12 cellular contexts compared by ENCODE assay signal in genomic region chr10:95208702-95209391, GRCh38. TPM values are rescaled to one million over a fixed set of nuclear protein-coding genes. Genes with fewer than 3 reads are reported as not detected.
DNase-seq lines count a peak whose midpoint lies in the region; ATAC-seq, FAIRE-seq and TF ChIP-seq lines count a peak whose summit lies in the region.
"Had no signal": no experiment of that assay in that cellular context is flagged by ENCODE, and none has a peak within 500 bp of the region (broad histone marks: within the 10 kb centered on the region; RNA-seq: fewer than 3 reads in every experiment).

No MANE protein-coding gene starts in this region.

- no peaks in the 10 kb centered on the region for H4K20me1 ChIP-seq in GM23338 (replicated peaks; ENCODE audit: insufficient read depth)

- H3K27me3 ChIP-seq in GM23338 (ENCODE audit: insufficient read depth) = no peaks in the 10 kb centered on the region

- H3K4me3 Mint-ChIP-seq in GM23338 = no peak overlapping the region

- H3K27me3 Mint-ChIP-seq in GM23338 (ENCODE audit: insufficient read depth, low read depth, poor library complexity) = no peaks in the 10 kb centered on the region

- H3K9me2 ChIP-seq in GM23338 (ENCODE audit: insufficient read depth) = peaks cover 3% of the 10 kb centered on the region; the same call in 1 of the 2 replicates

- H3K79me2 ChIP-seq in GM23338 (replicated peaks; ENCODE audit: insufficient read depth) = no peaks in the 10 kb centered on the region

- H3F3A ChIP-seq in GM23338 (replicated peaks; ENCODE audit: low read depth) = no peaks in the 10 kb centered on the region

- H3K27ac Mint-ChIP-seq in GM23338 = peak overlapping the region; percentile 74

- no peak for TF ChIP-seq POLR2A in erythroblast (IDR thresholded peaks at IDR 0.05; ENCODE audit: low read length)

- no peaks in the 10 kb centered on the region for H3K9me3 Mint-ChIP-seq in GM23338

- H3K4me2 ChIP-seq in GM23338 = no peak overlapping the region

- DNase-seq in AG08395 (ENCODE audit: low spot score) = peak; percentile 33
- DNase-seq in GM23338 (ENCODE audit: low spot score) = peak; percentile 63
- DNase-seq in SW480 (ENCODE audit: low spot score) = peak; percentile 25
- no peak for DNase-seq in ecto neural progenitor cell (ENCODE audit: low spot score)
- DNase-seq in erythroblast (lab: John Stamatoyannopoulos, UW) = no peak
- DNase-seq in GM20000 (ENCODE audit: low spot score) = no peak
- DNase-seq: activated CD4-positive, alpha-beta T cell treated with anti-CD3 and anti-CD28 coated beads for 4 hours; cerebellar nuclear complex had no signal

- H2AFZ ChIP-seq in GM23338 = no peak overlapping the region; the same call in 1 of the 2 replicates

- ATAC-seq in GM23338 = peak; percentile 79
- no peak for ATAC-seq in HG02678 (IDR thresholded peaks at IDR 0.05; ENCODE audit: unreplicated experiment)

- H3K4me1 Mint-ChIP-seq in GM23338 = peaks cover 11% of the 10 kb centered on the region

- H3K36me3 ChIP-seq in GM23338 (ENCODE audit: insufficient read depth) = no peaks in the 10 kb centered on the region

- TF ChIP-seq CTCF in GM23338 (conservative IDR thresholded peaks at IDR 0.05; ENCODE audit: low read depth in 2 of 2) = peak; percentile 25 to 53; a peak in 2 of 4 replicates
- TF ChIP-seq CTCF in GM20000 (IDR thresholded peaks at IDR 0.05; ENCODE audit: extremely low read depth, missing control alignments) = no peak

- no peak overlapping the region for H3K4me3 ChIP-seq in GM23338
- H3K4me3 ChIP-seq: skin epidermis had no signal

- peak; percentile 69 for FAIRE-seq in islet of Langerhans (lab: Jason Lieb, UNC)

- peak overlapping the region; percentile 82 for H3K27ac ChIP-seq in GM23338 (ENCODE audit: low read depth)
- H3K27ac ChIP-seq: skin epidermis had no signal

- H3K36me3 Mint-ChIP-seq in GM23338 (ENCODE audit: low read depth) = peaks cover 23% of the 10 kb centered on the region; the same call in 2 of the 3 replicates

- peaks cover 6% of the 10 kb centered on the region for H3K4me1 ChIP-seq in GM23338 (ENCODE audit: insufficient read depth)

TF ChIP-seq in GM23338, 12 proteins besides CTCF, POLR2A, EP300 and RAD21:
- TF ChIP-seq, protein P1, sequence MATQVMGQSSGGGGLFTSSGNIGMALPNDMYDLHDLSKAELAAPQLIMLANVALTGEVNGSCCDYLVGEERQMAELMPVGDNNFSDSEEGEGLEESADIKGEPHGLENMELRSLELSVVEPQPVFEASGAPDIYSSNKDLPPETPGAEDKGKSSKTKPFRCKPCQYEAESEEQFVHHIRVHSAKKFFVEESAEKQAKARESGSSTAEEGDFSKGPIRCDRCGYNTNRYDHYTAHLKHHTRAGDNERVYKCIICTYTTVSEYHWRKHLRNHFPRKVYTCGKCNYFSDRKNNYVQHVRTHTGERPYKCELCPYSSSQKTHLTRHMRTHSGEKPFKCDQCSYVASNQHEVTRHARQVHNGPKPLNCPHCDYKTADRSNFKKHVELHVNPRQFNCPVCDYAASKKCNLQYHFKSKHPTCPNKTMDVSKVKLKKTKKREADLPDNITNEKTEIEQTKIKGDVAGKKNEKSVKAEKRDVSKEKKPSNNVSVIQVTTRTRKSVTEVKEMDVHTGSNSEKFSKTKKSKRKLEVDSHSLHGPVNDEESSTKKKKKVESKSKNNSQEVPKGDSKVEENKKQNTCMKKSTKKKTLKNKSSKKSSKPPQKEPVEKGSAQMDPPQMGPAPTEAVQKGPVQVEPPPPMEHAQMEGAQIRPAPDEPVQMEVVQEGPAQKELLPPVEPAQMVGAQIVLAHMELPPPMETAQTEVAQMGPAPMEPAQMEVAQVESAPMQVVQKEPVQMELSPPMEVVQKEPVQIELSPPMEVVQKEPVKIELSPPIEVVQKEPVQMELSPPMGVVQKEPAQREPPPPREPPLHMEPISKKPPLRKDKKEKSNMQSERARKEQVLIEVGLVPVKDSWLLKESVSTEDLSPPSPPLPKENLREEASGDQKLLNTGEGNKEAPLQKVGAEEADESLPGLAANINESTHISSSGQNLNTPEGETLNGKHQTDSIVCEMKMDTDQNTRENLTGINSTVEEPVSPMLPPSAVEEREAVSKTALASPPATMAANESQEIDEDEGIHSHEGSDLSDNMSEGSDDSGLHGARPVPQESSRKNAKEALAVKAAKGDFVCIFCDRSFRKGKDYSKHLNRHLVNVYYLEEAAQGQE (IDR thresholded peaks at IDR 0.05; ENCODE audit: unreplicated experiment) = no peak
- TF ChIP-seq STAT1 (IDR thresholded peaks at IDR 0.05; ENCODE audit: unreplicated experiment) = no peak
- no peak for TF ChIP-seq EZH2 (IDR thresholded peaks at IDR 0.05; ENCODE audit: low read depth, unreplicated experiment)
- no peak for TF ChIP-seq CREB1 (CRISPR knock-in tag; IDR thresholded peaks at IDR 0.05; ENCODE audit: low read depth)
- no peak for TF ChIP-seq ZNF331 (CRISPR knock-in tag; IDR thresholded peaks at IDR 0.05; ENCODE audit: low read depth)
- TF ChIP-seq, protein P2, sequence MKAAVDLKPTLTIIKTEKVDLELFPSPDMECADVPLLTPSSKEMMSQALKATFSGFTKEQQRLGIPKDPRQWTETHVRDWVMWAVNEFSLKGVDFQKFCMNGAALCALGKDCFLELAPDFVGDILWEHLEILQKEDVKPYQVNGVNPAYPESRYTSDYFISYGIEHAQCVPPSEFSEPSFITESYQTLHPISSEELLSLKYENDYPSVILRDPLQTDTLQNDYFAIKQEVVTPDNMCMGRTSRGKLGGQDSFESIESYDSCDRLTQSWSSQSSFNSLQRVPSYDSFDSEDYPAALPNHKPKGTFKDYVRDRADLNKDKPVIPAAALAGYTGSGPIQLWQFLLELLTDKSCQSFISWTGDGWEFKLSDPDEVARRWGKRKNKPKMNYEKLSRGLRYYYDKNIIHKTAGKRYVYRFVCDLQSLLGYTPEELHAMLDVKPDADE (IDR thresholded peaks at IDR 0.05) = no peak
- TF ChIP-seq JUNB (IDR thresholded peaks at IDR 0.05; ENCODE audit: unreplicated experiment) = no peak
- TF ChIP-seq NANOG (IDR thresholded peaks at IDR 0.05; ENCODE audit: borderline replicate concordance) = no peak
- no peak for TF ChIP-seq EZH2phosphoT487 (IDR thresholded peaks at IDR 0.05; ENCODE audit: unreplicated experiment)
- no peak for TF ChIP-seq ZNF114 (CRISPR knock-in tag; IDR thresholded peaks at IDR 0.05)
- TF ChIP-seq POLR2AphosphoS5 (IDR thresholded peaks at IDR 0.05; ENCODE audit: low read depth) = no peak
- TF ChIP-seq, protein P3, sequence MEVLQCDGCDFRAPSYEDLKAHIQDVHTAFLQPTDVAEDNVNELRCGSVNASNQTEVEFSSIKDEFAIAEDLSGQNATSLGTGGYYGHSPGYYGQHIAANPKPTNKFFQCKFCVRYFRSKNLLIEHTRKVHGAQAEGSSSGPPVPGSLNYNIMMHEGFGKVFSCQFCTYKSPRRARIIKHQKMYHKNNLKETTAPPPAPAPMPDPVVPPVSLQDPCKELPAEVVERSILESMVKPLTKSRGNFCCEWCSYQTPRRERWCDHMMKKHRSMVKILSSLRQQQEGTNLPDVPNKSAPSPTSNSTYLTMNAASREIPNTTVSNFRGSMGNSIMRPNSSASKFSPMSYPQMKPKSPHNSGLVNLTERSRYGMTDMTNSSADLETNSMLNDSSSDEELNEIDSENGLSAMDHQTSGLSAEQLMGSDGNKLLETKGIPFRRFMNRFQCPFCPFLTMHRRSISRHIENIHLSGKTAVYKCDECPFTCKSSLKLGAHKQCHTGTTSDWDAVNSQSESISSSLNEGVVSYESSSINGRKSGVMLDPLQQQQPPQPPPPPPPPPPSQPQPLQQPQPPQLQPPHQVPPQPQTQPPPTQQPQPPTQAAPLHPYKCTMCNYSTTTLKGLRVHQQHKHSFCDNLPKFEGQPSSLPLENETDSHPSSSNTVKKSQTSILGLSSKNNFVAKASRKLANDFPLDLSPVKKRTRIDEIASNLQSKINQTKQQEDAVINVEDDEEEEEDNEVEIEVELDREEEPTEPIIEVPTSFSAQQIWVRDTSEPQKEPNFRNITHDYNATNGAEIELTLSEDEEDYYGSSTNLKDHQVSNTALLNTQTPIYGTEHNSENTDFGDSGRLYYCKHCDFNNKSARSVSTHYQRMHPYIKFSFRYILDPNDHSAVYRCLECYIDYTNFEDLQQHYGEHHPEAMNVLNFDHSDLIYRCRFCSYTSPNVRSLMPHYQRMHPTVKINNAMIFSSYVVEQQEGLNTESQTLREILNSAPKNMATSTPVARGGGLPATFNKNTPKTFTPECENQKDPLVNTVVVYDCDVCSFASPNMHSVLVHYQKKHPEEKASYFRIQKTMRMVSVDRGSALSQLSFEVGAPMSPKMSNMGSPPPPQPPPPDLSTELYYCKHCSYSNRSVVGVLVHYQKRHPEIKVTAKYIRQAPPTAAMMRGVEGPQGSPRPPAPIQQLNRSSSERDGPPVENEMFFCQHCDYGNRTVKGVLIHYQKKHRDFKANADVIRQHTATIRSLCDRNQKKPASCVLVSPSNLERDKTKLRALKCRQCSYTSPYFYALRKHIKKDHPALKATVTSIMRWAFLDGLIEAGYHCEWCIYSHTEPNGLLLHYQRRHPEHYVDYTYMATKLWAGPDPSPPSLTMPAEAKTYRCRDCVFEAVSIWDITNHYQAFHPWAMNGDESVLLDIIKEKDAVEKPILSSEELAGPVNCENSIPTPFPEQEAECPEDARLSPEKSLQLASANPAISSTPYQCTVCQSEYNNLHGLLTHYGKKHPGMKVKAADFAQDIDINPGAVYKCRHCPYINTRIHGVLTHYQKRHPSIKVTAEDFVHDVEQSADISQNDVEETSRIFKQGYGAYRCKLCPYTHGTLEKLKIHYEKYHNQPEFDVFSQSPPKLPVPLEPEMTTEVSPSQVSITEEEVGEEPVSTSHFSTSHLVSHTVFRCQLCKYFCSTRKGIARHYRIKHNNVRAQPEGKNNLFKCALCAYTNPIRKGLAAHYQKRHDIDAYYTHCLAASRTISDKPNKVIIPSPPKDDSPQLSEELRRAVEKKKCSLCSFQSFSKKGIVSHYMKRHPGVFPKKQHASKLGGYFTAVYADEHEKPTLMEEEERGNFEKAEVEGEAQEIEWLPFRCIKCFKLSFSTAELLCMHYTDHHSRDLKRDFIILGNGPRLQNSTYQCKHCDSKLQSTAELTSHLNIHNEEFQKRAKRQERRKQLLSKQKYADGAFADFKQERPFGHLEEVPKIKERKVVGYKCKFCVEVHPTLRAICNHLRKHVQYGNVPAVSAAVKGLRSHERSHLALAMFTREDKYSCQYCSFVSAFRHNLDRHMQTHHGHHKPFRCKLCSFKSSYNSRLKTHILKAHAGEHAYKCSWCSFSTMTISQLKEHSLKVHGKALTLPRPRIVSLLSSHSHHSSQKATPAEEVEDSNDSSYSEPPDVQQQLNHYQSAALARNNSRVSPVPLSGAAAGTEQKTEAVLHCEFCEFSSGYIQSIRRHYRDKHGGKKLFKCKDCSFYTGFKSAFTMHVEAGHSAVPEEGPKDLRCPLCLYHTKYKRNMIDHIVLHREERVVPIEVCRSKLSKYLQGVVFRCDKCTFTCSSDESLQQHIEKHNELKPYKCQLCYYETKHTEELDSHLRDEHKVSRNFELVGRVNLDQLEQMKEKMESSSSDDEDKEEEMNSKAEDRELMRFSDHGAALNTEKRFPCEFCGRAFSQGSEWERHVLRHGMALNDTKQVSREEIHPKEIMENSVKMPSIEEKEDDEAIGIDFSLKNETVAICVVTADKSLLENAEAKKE (CRISPR knock-in tag; IDR thresholded peaks at IDR 0.05) = no peak

RNA-seq across cellular contexts. Expression of gene ACSM6, which starts 14.8 kb away (rescaled TPM):
- not detected in 2 replicates for total RNA-seq in GM23338 (2014; rRNA removed; shearing (Covaris generic))
- polyA plus RNA-seq in GM23338 (2016; fragmentation: Nextera tagmentation; extraction: Ambion mirVana) = 0.65 and 0.90 TPM in 2 replicates
- total RNA-seq: subcutaneous adipose tissue had no signal

Comparison
In these comparisons a context has a peak if more than half of its experiments do, and no peak if none do; other contexts are left out.
1. DNase-seq: peak in AG08395 (single experiment), GM23338 (single experiment) and SW480 (single experiment); none in ecto neural progenitor cell (single experiment), erythroblast (0 of 2) and GM20000 (single experiment).